In the genomic region with DNA sequence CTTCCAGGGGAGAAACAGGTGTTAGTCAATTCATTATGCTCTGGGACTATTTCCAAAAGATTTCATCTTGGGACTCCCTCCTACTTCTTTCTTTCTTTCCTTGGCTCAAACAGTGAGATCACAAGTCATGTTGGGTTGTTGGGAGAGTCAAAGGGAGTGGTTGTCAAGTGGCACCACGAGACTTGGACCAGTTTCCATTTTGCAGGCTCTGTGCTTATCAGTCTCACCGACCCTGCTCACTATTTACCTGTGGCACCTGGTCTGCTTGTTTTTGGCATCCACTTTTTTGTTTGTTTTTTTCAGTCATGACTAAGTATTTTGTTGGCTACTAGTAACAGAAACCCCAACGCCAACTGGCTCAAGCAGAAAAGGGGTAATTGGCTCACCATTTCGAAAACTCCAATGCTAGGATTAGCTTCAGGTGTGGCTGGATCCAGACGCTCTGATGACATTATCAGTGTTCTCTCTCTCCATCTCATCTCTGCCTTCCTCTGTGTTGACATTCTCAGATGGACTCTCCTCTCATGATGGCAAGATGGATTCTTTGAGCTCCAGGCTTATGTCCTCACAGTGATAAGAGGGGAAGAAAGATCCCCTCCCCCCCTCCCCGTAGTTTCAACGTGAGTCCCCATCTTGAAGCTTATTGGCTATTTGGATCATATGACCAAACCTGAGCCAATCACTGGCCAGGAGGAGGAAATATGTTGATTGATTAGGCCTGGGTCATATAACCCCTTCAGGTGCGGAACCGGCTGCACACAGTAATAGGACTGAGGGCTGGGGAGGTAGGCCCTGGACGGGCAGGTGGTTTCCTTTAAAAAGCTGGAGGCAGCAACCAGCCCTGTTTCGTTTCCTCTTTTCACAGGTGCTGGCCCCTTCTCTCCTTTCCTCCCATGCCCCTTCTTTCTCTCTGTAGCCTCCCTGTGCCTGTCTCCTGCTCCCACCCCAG, we compare ENCODE assay signal across 12 cellular contexts. TPM values are rescaled to one million over a fixed set of nuclear protein-coding genes. Genes with fewer than 3 reads are reported as not detected.
A peak's percentile ranks its signal among the peaks of the same experiment; 100 is the strongest.
DNase-seq lines count a peak whose midpoint lies in the region; ATAC-seq and TF ChIP-seq lines count a peak whose summit lies in the region.
"Had no signal": no experiment of that assay in that cellular context is flagged by ENCODE, and none has a peak within 500 bp of the region (broad histone marks: within the 10 kb centered on the region; RNA-seq: fewer than 3 reads in every experiment).

No MANE protein-coding gene starts in this region.

- no peaks in the 10 kb centered on the region for H3K79me2 ChIP-seq in PC-3 (ENCODE audit: low read length)

- no peaks in the 10 kb centered on the region for H3K36me3 Mint-ChIP-seq in neural crest cell (ENCODE audit: low read depth)
- no peaks in the 10 kb centered on the region for H3K36me3 Mint-ChIP-seq in activated CD4-positive, alpha-beta memory T cell treated with anti-CD3 and anti-CD28 coated beads, Interleukin-2, amount 10 ng/mL, durations not matched to agents 7 days and 5 days (ENCODE audit: low read depth)

- H3K27me3 Mint-ChIP-seq in neural crest cell (ENCODE audit: low read depth), result no peaks in the 10 kb centered on the region
- H3K27me3 Mint-ChIP-seq in activated CD4-positive, alpha-beta memory T cell treated with anti-CD3 and anti-CD28 coated beads, Interleukin-2, amount 10 ng/mL, durations not matched to agents 7 days and 5 days, result no peaks in the 10 kb centered on the region

- no peaks in the 10 kb centered on the region for H3K9me3 Mint-ChIP-seq in neural crest cell
- no peaks in the 10 kb centered on the region for H3K9me3 Mint-ChIP-seq in activated CD4-positive, alpha-beta memory T cell treated with anti-CD3 and anti-CD28 coated beads, Interleukin-2, amount 10 ng/mL, durations not matched to agents 7 days and 5 days
- H3K9me3 Mint-ChIP-seq: GM23338 had no signal

- no TSS peak for BruUV-seq in PC-3 (replicated peaks; lab: Mats Ljungman, UMichigan)

- H3K4me2 ChIP-seq in PC-3 (ENCODE audit: low read length), result no peak overlapping the region
- H3K4me2 ChIP-seq: GM23338 had no signal

- no peaks in the 10 kb centered on the region for H3K4me1 ChIP-seq in PC-3 (ENCODE audit: insufficient read depth, low read length)
- H3K4me1 ChIP-seq: tibial artery had no signal

- no peaks in the 10 kb centered on the region for H3K27me3 ChIP-seq in PC-3 (ENCODE audit: low read length)

- no peaks in the 10 kb centered on the region for H3K36me3 ChIP-seq in PC-3 (ENCODE audit: low read depth, low read length)
- H3K36me3 ChIP-seq: tibial artery had no signal

- H3K27ac ChIP-seq in PC-3 (ENCODE audit: low read length), result no peak overlapping the region
- H3K27ac ChIP-seq: tibial artery had no signal

- peak overlapping the region; percentile 35 for H3K27ac Mint-ChIP-seq in neural crest cell (ENCODE audit: unreplicated experiment)
- H3K27ac Mint-ChIP-seq in activated CD4-positive, alpha-beta memory T cell treated with anti-CD3 and anti-CD28 coated beads, Interleukin-2, amount 10 ng/mL, durations not matched to agents 7 days and 5 days, result no peak overlapping the region
- H3K27ac Mint-ChIP-seq: GM23338 had no signal

- intact Hi-C loops in PC-3 (cut with micrococcal nuclease), result no loop called here

- H3K9ac ChIP-seq in PC-3 (ENCODE audit: low read length), result no peak overlapping the region

- H3K4me3 ChIP-seq in PC-3 (ENCODE audit: low read length), result no peak overlapping the region
- H3K4me3 ChIP-seq: GM23338, tibial artery had no signal

- CTCF ChIA-PET in activated CD4-positive, alpha-beta memory T cell treated with anti-CD3 and anti-CD28 coated beads, Interleukin-2, amount 10 ng/mL, durations not matched to agents 7 days and 5 days (lab: Charles Lee), result no interaction called here
- CTCF ChIA-PET in PC-3 (lab: Charles Lee), result no interaction called here

- TF ChIP-seq CTCF in neural crest cell (conservative IDR thresholded peaks at IDR 0.05) (no peak), PC-3 (conservative IDR thresholded peaks at IDR 0.05; ENCODE audit: low read depth, low read length) (no peak)

- H3K9me3 ChIP-seq in PC-3 (ENCODE audit: low read length), result no peaks in the 10 kb centered on the region
- H3K9me3 ChIP-seq: tibial artery had no signal

- POLR2A ChIA-PET in activated CD4-positive, alpha-beta memory T cell treated with anti-CD3 and anti-CD28 coated beads, Interleukin-2, amount 10 ng/mL, durations not matched to agents 7 days and 5 days (lab: Charles Lee), result no interaction called here
- POLR2A ChIA-PET in PC-3 (lab: Charles Lee; ENCODE audit: unreplicated experiment), result no interaction called here

- peaks cover 2% of the 10 kb centered on the region for H3K4me1 Mint-ChIP-seq in neural crest cell
- H3K4me1 Mint-ChIP-seq in activated CD4-positive, alpha-beta memory T cell treated with anti-CD3 and anti-CD28 coated beads, Interleukin-2, amount 10 ng/mL, durations not matched to agents 7 days and 5 days, result no peaks in the 10 kb centered on the region
- H3K4me1 Mint-ChIP-seq: GM23338 had no signal

- no peaks in the 10 kb centered on the region for H3K9me2 ChIP-seq in PC-3 (replicated peaks; ENCODE audit: low read length)

- DNase-seq in neural crest cell (ENCODE audit: low read depth, low spot score) (no peak), PC-3 (no peak), NCI-H524 (lab: John Stamatoyannopoulos, UW) (no peak)
- no peak for DNase-seq in activated CD4-positive, alpha-beta memory T cell treated with anti-CD3 and anti-CD28 coated beads, Interleukin-2, amount 10 ng/mL, durations not matched to agents 7 days and 5 days
- DNase-seq in activated effector memory CD4-positive, alpha-beta T cell treated with Interleukin-2 at 50 U/mL for 16 hours, result no peak
- DNase-seq: activated CD8-positive, alpha-beta memory T cell treated with anti-CD3 and anti-CD28 coated beads for 24 hours; NCI-H524 treated with DMSO at 0.1 percent for 48 hours; tibial artery had no signal

- H3F3A ChIP-seq in PC-3 (ENCODE audit: low read length, unreplicated experiment), result no peaks in the 10 kb centered on the region

- no peak overlapping the region for H2AFZ ChIP-seq in PC-3 (ENCODE audit: low read length)
- H2AFZ ChIP-seq: GM23338 had no signal

- H4K20me1 ChIP-seq in PC-3 (ENCODE audit: low read length), result no peaks in the 10 kb centered on the region

- no peak overlapping the region for H3K4me3 Mint-ChIP-seq in neural crest cell
- no peak overlapping the region for H3K4me3 Mint-ChIP-seq in activated CD4-positive, alpha-beta memory T cell treated with anti-CD3 and anti-CD28 coated beads, Interleukin-2, amount 10 ng/mL, durations not matched to agents 7 days and 5 days
- H3K4me3 Mint-ChIP-seq: GM23338 had no signal

- peak; percentile 95 for ATAC-seq in GM18873 (IDR thresholded peaks at IDR 0.05; ENCODE audit: low FRiP score, unreplicated experiment)
- peak; percentile 95 for ATAC-seq in GM21786 (IDR thresholded peaks at IDR 0.05; ENCODE audit: unreplicated experiment)
- ATAC-seq in HG03521 (IDR thresholded peaks at IDR 0.05; ENCODE audit: unreplicated experiment), result peak; percentile 96
- no peak for ATAC-seq in PC-3
- ATAC-seq: GM23338 had no signal

RNA-seq across cellular contexts. Expression of a gene that starts 36.8 kb away (rescaled TPM):
- 9.6 and 13.1 TPM in 2 replicates for total RNA-seq in neural crest cell
- not detected for total RNA-seq in activated CD4-positive, alpha-beta memory T cell treated with anti-CD3 and anti-CD28 coated beads, Interleukin-2, amount 10 ng/mL, durations not matched to agents 7 days and 5 days
- total RNA-seq in PC-3 (2014; rRNA removed), result not detected in 2 replicates

Comparison
In these comparisons a context has a peak if more than half of its experiments do, and no peak if none do; other contexts are left out.
1. RNA of a gene that starts 36.8 kb away (total RNA-seq): 9.6 to 13.1 TPM in neural crest cell; not detected in activated CD4-positive, alpha-beta memory T cell treated with anti-CD3 and anti-CD28 coated beads, Interleukin-2, amount 10 ng/mL, durations not matched to agents 7 days and 5 days and not detected in PC-3; every median in the first group is over 10 times any median in the second.